ENCODE assay signal across 34 cellular contexts in the genomic region with DNA sequence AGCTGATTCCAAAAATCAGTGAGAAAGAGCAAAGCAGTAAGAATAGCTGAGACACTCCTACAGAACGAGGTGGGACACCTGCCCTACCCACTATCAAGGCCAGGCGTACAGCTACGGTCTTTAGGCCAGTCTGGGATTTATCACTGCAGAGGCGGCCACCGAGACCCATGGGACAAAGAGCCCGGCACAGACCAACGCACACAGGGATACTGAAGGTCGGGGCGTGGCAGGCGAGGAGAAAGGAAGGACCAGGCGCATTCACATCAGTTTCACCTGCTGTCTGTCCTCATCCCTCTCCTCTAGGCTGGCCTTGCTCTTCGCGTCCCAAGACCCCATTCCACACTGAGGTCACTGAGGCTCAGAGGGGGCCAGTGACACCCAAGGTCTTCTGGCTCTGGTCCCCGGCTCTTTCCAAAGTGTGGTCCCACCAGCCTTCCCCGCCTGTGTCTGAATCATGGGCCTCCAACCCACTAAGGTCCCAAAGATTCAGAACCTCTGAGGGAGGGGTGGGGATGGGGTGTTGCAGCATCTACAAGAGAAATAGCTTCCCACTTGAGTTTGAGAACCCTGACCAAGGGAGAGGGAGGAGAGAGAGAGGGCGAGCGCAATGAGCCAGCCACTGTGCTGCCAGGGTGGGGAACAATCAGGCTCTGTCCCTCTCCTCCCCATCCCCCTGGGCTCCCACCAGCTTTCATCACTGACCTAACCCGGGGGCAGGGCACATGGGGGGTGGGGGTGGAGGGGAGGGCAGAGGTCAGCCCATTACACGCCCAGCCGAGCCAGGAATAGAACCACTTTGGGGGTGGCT. TPM values are rescaled to one million over a fixed set of nuclear protein-coding genes. Genes with fewer than 3 reads are reported as not detected.
A peak's percentile ranks its signal among the peaks of the same experiment; 100 is the strongest.
DNase-seq lines count a peak whose midpoint lies in the region; ATAC-seq, FAIRE-seq and TF ChIP-seq lines count a peak whose summit lies in the region.
"Had no signal": no experiment of that assay in that cellular context is flagged by ENCODE, and none has a peak within 500 bp of the region (broad histone marks: within the 10 kb centered on the region; RNA-seq: fewer than 3 reads in every experiment).

No MANE protein-coding gene starts in this region.

- peak; percentile 32 for FAIRE-seq in bronchial epithelial cell (lab: Jason Lieb, UNC)
- FAIRE-seq: kidney had no signal

- no peak overlapping the region for H3K4me3 Mint-ChIP-seq in naive thymus-derived CD4-positive, alpha-beta T cell
- H3K4me3 Mint-ChIP-seq in activated CD4-positive, alpha-beta memory T cell treated with anti-CD3 and anti-CD28 coated beads, Interleukin-2, amount 10 ng/mL, durations not matched to agents 7 days and 5 days = no peak overlapping the region
- H3K4me3 Mint-ChIP-seq: activated CD4-positive, alpha-beta T cell treated with anti-CD3 and anti-CD28 coated beads for 36 hours; activated CD8-positive, alpha-beta T cell treated with anti-CD3 and anti-CD28 coated beads, Interleukin-2, amount 10 ng/mL, durations not matched to agents 7 days and 5 days; HFFc6; natural killer cell treated with Interleukin-12 subunit alpha and Interleukin-12 subunit beta and Interleukin-15 and Interleukin-18, amount 100 ng/mL, for 72 hours had no signal

- H3K27me3 Mint-ChIP-seq in naive thymus-derived CD4-positive, alpha-beta T cell = peaks cover 0 to 27% (median 8%) of the 10 kb centered on the region in 5 donors
- H3K27me3 Mint-ChIP-seq in activated CD4-positive, alpha-beta memory T cell treated with anti-CD3 and anti-CD28 coated beads, Interleukin-2, amount 10 ng/mL, durations not matched to agents 7 days and 5 days = peaks cover 2% of the 10 kb centered on the region
- H3K27me3 Mint-ChIP-seq: natural killer cell treated with Interleukin-12 subunit alpha and Interleukin-12 subunit beta and Interleukin-15 and Interleukin-18, amount 100 ng/mL, for 72 hours had no signal

- no peak for TF ChIP-seq CTCF in bronchial epithelial cell (IDR thresholded peaks at IDR 0.05; ENCODE audit: insufficient read depth, low read length, severe bottlenecking)

- no peaks in the 10 kb centered on the region for H3K9me3 Mint-ChIP-seq in naive thymus-derived CD4-positive, alpha-beta T cell
- H3K9me3 Mint-ChIP-seq in activated CD4-positive, alpha-beta memory T cell treated with anti-CD3 and anti-CD28 coated beads, Interleukin-2, amount 10 ng/mL, durations not matched to agents 7 days and 5 days = no peaks in the 10 kb centered on the region
- H3K9me3 Mint-ChIP-seq: activated naive CD4-positive, alpha-beta T cell treated with anti-CD3 and anti-CD28 coated beads, Interleukin-2, amount 50 U/mL, for 72 hours; activated T-helper 2 cell treated with anti-CD3 and anti-CD28 coated beads, Interferon-gamma antibody, Interleukin-2, Interleukin-4, amounts not matched to agents 10 μg/mL and 5 μg/mL and 100 μg/mL, durations not matched to agents 14 hours and 24 hours and 36 hours; CD8-positive, alpha-beta memory T cell; HFFc6; natural killer cell treated with Interleukin-12 subunit alpha and Interleukin-12 subunit beta and Interleukin-15 and Interleukin-18, amount 100 ng/mL, for 72 hours had no signal

- H3K4me1 Mint-ChIP-seq in naive thymus-derived CD4-positive, alpha-beta T cell = peaks cover 0 to 7% (median 0%) of the 10 kb centered on the region in 7 donors
- peaks cover 2% of the 10 kb centered on the region for H3K4me1 Mint-ChIP-seq in activated CD4-positive, alpha-beta memory T cell treated with anti-CD3 and anti-CD28 coated beads, Interleukin-2, amount 10 ng/mL, durations not matched to agents 7 days and 5 days

- peak overlapping the region; percentile 99 for H3K27ac ChIP-seq in layer of hippocampus (ENCODE audit: low read depth, low read length)
- no peak overlapping the region for H3K27ac ChIP-seq in naive thymus-derived CD4-positive, alpha-beta T cell (ENCODE audit: low read depth, low read length)
- H3K27ac ChIP-seq: ascending aorta, lower lobe of right lung, parathyroid adenoma, SJCRH30, upper lobe of left lung, VCaP had no signal

- no peak for ATAC-seq in naive thymus-derived CD4-positive, alpha-beta T cell
- no peak for ATAC-seq in GM21737 (IDR thresholded peaks at IDR 0.05; ENCODE audit: unreplicated experiment)
- ATAC-seq: activated CD4-positive, alpha-beta T cell treated with anti-CD3 and anti-CD28 coated beads for 36 hours; activated CD8-positive, alpha-beta T cell treated with anti-CD3 and anti-CD28 coated beads, Interleukin-2, amount 10 ng/mL, durations not matched to agents 7 days and 5 days; activated naive CD4-positive, alpha-beta T cell treated with anti-CD3 and anti-CD28 coated beads, Interleukin-2, amount 50 U/mL, for 72 hours; lower lobe of right lung; mucosa of descending colon; natural killer cell treated with Interleukin-12 subunit alpha and Interleukin-12 subunit beta and Interleukin-15 and Interleukin-18, amount 100 ng/mL, for 72 hours had no signal

- CTCF ChIA-PET in naive thymus-derived CD4-positive, alpha-beta T cell (lab: Charles Lee) = interaction anchor here (0.7 kb wide), 1 partner anchor 165 kb away, joined by 3 read pairs; no protein-coding TSS in a partner anchor
- CTCF ChIA-PET in activated CD4-positive, alpha-beta memory T cell treated with anti-CD3 and anti-CD28 coated beads, Interleukin-2, amount 10 ng/mL, durations not matched to agents 7 days and 5 days (lab: Charles Lee) = no interaction called here

- H3K27me3 ChIP-seq in H7 (ENCODE audit: control insufficient read depth, insufficient read depth, low read length) = no peaks in the 10 kb centered on the region
- no peaks in the 10 kb centered on the region for H3K27me3 ChIP-seq in bronchial epithelial cell (ENCODE audit: control insufficient read depth, insufficient read depth, low read length)
- H3K27me3 ChIP-seq in layer of hippocampus (ENCODE audit: control insufficient read depth, insufficient read depth, low read length) = no peaks in the 10 kb centered on the region
- H3K27me3 ChIP-seq in naive thymus-derived CD4-positive, alpha-beta T cell (ENCODE audit: control insufficient read depth in 2 of 2, insufficient read depth in 2 of 2, low read length in 2 of 2) = no peaks in the 10 kb centered on the region
- H3K27me3 ChIP-seq: ascending aorta, BE2C, SJCRH30, upper lobe of left lung had no signal

- no peaks in the 10 kb centered on the region for H3K36me3 ChIP-seq in H7 (replicated peaks; ENCODE audit: control insufficient read depth, insufficient read depth, low read length)
- H3K36me3 ChIP-seq in bronchial epithelial cell (ENCODE audit: control insufficient read depth, insufficient read depth, low read length) = no peaks in the 10 kb centered on the region
- H3K36me3 ChIP-seq in naive thymus-derived CD4-positive, alpha-beta T cell (ENCODE audit: control insufficient read depth in 2 of 3, insufficient read depth in 3 of 3, low read length in 3 of 3) = no peaks in the 10 kb centered on the region
- H3K36me3 ChIP-seq: ascending aorta, BE2C, lower lobe of right lung, SJCRH30, upper lobe of left lung had no signal

- H3K4me1 ChIP-seq in naive thymus-derived CD4-positive, alpha-beta T cell (ENCODE audit: control insufficient read depth in 2 of 2, insufficient read depth in 2 of 2, low read length in 2 of 2) = peaks cover 0 to 3% of the 10 kb centered on the region in 2 donors
- H3K4me1 ChIP-seq: ascending aorta, BE2C, parathyroid adenoma, SJCRH30 had no signal

- intact Hi-C loops in naive thymus-derived CD4-positive, alpha-beta T cell (cut with micrococcal nuclease) = loop anchor here (5.0 to 10.0 kb wide), 2 partner anchors 52 to 655 kb away; partner anchors contain the start of genes GTPBP1 (in 1 of the 2) and JOSD1 (in 1 of the 2)

- DNase-seq in H7 (peak; percentile 41), bronchial epithelial cell (ENCODE audit: low read depth) (no peak), putamen (ENCODE audit: low spot score) (peak; percentile 90), T-helper 1 cell (no peak)
- no peak for DNase-seq in naive thymus-derived CD4-positive, alpha-beta T cell
- DNase-seq in activated CD4-positive, alpha-beta memory T cell treated with anti-CD3 and anti-CD28 coated beads, Interleukin-2, amount 10 ng/mL, durations not matched to agents 7 days and 5 days = no peak
- DNase-seq: ACHN; activated CD4-positive, alpha-beta T cell treated with anti-CD3 and anti-CD28 coated beads for 36 hours; activated CD8-positive, alpha-beta T cell treated with anti-CD3 and anti-CD28 coated beads, Interleukin-2, amount 10 ng/mL, durations not matched to agents 7 days and 5 days; BE2C; CD8-positive, alpha-beta memory T cell; erythroblast; HFFc6; kidney; lower lobe of right lung; mucosa of descending colon; NCI-H1048; NCI-H1694 treated with DMSO at 0.1 percent for 48 hours; NCI-H446 treated with DMSO at 0.1 percent for 48 hours; SJCRH30; stimulated activated CD4-positive, alpha-beta T cell treated with anti-CD3 and anti-CD28 coated beads, Interleukin-4, amount 100 ng/mL, for 4 hours; SW 1271; T-helper 9 cell; upper lobe of left lung had no signal

- no peak overlapping the region for H3K27ac Mint-ChIP-seq in naive thymus-derived CD4-positive, alpha-beta T cell
- no peak overlapping the region for H3K27ac Mint-ChIP-seq in activated CD4-positive, alpha-beta memory T cell treated with anti-CD3 and anti-CD28 coated beads, Interleukin-2, amount 10 ng/mL, durations not matched to agents 7 days and 5 days
- H3K27ac Mint-ChIP-seq: activated CD4-positive, alpha-beta T cell treated with anti-CD3 and anti-CD28 coated beads for 36 hours; activated CD8-positive, alpha-beta T cell treated with anti-CD3 and anti-CD28 coated beads, Interleukin-2, amount 10 ng/mL, durations not matched to agents 7 days and 5 days; activated naive CD4-positive, alpha-beta T cell treated with anti-CD3 and anti-CD28 coated beads, Interleukin-2, amount 50 U/mL, for 72 hours; activated T-helper 2 cell treated with anti-CD3 and anti-CD28 coated beads, Interferon-gamma antibody, Interleukin-2, Interleukin-4, amounts not matched to agents 10 μg/mL and 5 μg/mL and 100 μg/mL, durations not matched to agents 14 hours and 24 hours and 36 hours; CD8-positive, alpha-beta memory T cell; HFFc6; natural killer cell treated with Interleukin-12 subunit alpha and Interleukin-12 subunit beta and Interleukin-15 and Interleukin-18, amount 100 ng/mL, for 72 hours had no signal

- H3K36me3 Mint-ChIP-seq in naive thymus-derived CD4-positive, alpha-beta T cell = no peaks in the 10 kb centered on the region
- no peaks in the 10 kb centered on the region for H3K36me3 Mint-ChIP-seq in activated CD4-positive, alpha-beta memory T cell treated with anti-CD3 and anti-CD28 coated beads, Interleukin-2, amount 10 ng/mL, durations not matched to agents 7 days and 5 days (ENCODE audit: low read depth)
- H3K36me3 Mint-ChIP-seq: activated naive CD4-positive, alpha-beta T cell treated with anti-CD3 and anti-CD28 coated beads, Interleukin-2, amount 50 U/mL, for 72 hours; CD8-positive, alpha-beta memory T cell; natural killer cell treated with Interleukin-12 subunit alpha and Interleukin-12 subunit beta and Interleukin-15 and Interleukin-18, amount 100 ng/mL, for 72 hours had no signal

- no peak overlapping the region for H3K4me3 ChIP-seq in H7 (ENCODE audit: insufficient read depth, low read depth, low read length)
- H3K4me3 ChIP-seq in bronchial epithelial cell (ENCODE audit: low read depth, low read length) = no peak overlapping the region
- H3K4me3 ChIP-seq in naive thymus-derived CD4-positive, alpha-beta T cell (ENCODE audit: low read length) = no peak overlapping the region
- H3K4me3 ChIP-seq: ascending aorta, lower lobe of right lung, mucosa of descending colon, SJCRH30, upper lobe of left lung had no signal

- POLR2A ChIA-PET in naive thymus-derived CD4-positive, alpha-beta T cell (lab: Charles Lee) = no interaction called here
- POLR2A ChIA-PET in activated CD4-positive, alpha-beta memory T cell treated with anti-CD3 and anti-CD28 coated beads, Interleukin-2, amount 10 ng/mL, durations not matched to agents 7 days and 5 days (lab: Charles Lee) = interaction anchor here (0.9 kb wide), 1 partner anchor 9 kb away, joined by 3 read pairs; no protein-coding TSS in a partner anchor

- no peaks in the 10 kb centered on the region for H3K9me3 ChIP-seq in naive thymus-derived CD4-positive, alpha-beta T cell (ENCODE audit: control insufficient read depth in 2 of 3, low read length in 3 of 3)
- H3K9me3 ChIP-seq: ascending aorta, BE2C, lower lobe of right lung, mucosa of descending colon, SJCRH30, upper lobe of left lung had no signal

RNA-seq across cellular contexts. Expression of gene PICK1, which starts 7.2 kb away (rescaled TPM):
- 19.4 and 20.3 TPM in 2 replicates for total RNA-seq in H7 (2014; rRNA removed; shearing (Covaris generic))
- total RNA-seq in bronchial epithelial cell = 27.9 and 31.6 TPM in 2 replicates
- 10 to 100 TPM; 10.0 to 29.3 (median 26.5) TPM for total RNA-seq in naive thymus-derived CD4-positive, alpha-beta T cell
- 1 to 10 TPM; 6.3 to 6.6 TPM for polyA plus RNA-seq in naive thymus-derived CD4-positive, alpha-beta T cell
- 10 to 100 TPM; 11.4 to 12.7 TPM for total RNA-seq in activated CD4-positive, alpha-beta memory T cell treated with anti-CD3 and anti-CD28 coated beads, Interleukin-2, amount 10 ng/mL, durations not matched to agents 7 days and 5 days

RNA-seq across cellular contexts. Expression of gene SLC16A8, which starts 34.0 kb away (rescaled TPM):
- not detected in 2 replicates for total RNA-seq in H7 (2014; rRNA removed; shearing (Covaris generic))
- total RNA-seq in bronchial epithelial cell = 0.26 TPM in 1 of 2 replicates, not detected in the other
- not detected for total RNA-seq in naive thymus-derived CD4-positive, alpha-beta T cell
- not detected for polyA plus RNA-seq in naive thymus-derived CD4-positive, alpha-beta T cell
- not detected for total RNA-seq in activated CD4-positive, alpha-beta memory T cell treated with anti-CD3 and anti-CD28 coated beads, Interleukin-2, amount 10 ng/mL, durations not matched to agents 7 days and 5 days
- total RNA-seq: activated CD4-positive, alpha-beta T cell treated with anti-CD3 and anti-CD28 coated beads for 36 hours; activated CD8-positive, alpha-beta T cell treated with anti-CD3 and anti-CD28 coated beads, Interleukin-2, amount 10 ng/mL, durations not matched to agents 7 days and 5 days; activated T-helper 2 cell treated with anti-CD3 and anti-CD28 coated beads, Interferon-gamma antibody, Interleukin-2, Interleukin-4, amounts not matched to agents 10 μg/mL and 5 μg/mL and 100 μg/mL, durations not matched to agents 14 hours and 24 hours and 36 hours; ascending aorta; cardiac septum; HFFc6; mucosa of descending colon; RPMI7951 had no signal
- polyA plus RNA-seq: CD8-positive, alpha-beta memory T cell had no signal

Comparison
In these comparisons a context has a peak if more than half of its experiments do, and no peak if none do; other contexts are left out.
1. DNase-seq: peak in H7 (single experiment) and putamen (single experiment); none in bronchial epithelial cell (single experiment), T-helper 1 cell (0 of 5), naive thymus-derived CD4-positive, alpha-beta T cell (0 of 9) and activated CD4-positive, alpha-beta memory T cell treated with anti-CD3 and anti-CD28 coated beads, Interleukin-2, amount 10 ng/mL, durations not matched to agents 7 days and 5 days (single experiment).